Comparison of ENCODE assay signal across 17 cellular contexts in the genomic region with DNA sequence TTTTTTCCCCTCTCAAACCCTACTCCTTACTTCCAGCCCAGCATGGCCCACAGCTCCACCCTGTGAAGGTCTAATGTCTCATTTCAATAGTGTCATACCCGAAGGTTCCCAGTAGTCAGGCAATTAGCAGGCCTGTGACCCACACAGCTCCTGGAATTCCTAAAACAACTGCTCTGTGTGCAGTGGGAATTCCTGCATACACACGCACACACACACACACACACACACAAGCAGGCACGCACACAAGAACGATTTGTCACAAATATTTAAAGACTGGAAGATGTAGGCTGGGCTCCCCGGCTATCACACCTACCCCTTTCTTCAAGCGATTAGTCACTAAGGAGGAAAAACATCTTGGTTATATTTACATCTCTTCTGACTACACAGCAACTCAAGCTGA.
DNase-seq lines count a peak whose midpoint lies in the region; ATAC-seq, FAIRE-seq and TF ChIP-seq lines count a peak whose summit lies in the region.
"Had no signal": no experiment of that assay in that cellular context is flagged by ENCODE, and none has a peak within 500 bp of the region (broad histone marks: within the 10 kb centered on the region; RNA-seq: fewer than 3 reads in every experiment).

No MANE protein-coding gene starts in this region.

- H3K4me3 ChIP-seq in bronchial epithelial cell (ENCODE audit: low read depth, low read length) (no peak overlapping the region), lower lobe of right lung (no peak overlapping the region)
- H3K4me3 ChIP-seq: lung, spleen had no signal

- TF ChIP-seq CTCF in bronchial epithelial cell (IDR thresholded peaks at IDR 0.05; ENCODE audit: insufficient read depth, low read length, severe bottlenecking), result no peak
- TF ChIP-seq CTCF in lower lobe of right lung (IDR thresholded peaks at IDR 0.05), result no peak

- DNase-seq in A172 (ENCODE audit: low spot score) (peak; percentile 18), H4 (ENCODE audit: low spot score) (peak; percentile 15), bronchial epithelial cell (ENCODE audit: low read depth) (peak; percentile 13), lower lobe of right lung (no peak), pons (ENCODE audit: low spot score) (no peak), GDM1 (lab: John Stamatoyannopoulos, UW) (no peak), MV-4-11 (lab: John Stamatoyannopoulos, UW) (no peak)
- DNase-seq in stimulated activated naive B cell treated with anti-CD40 and anti-IgM and Interleukin-4, amounts not matched to agents 10 μg/mL and 1 μg/mL and 100 μg/mL, for 72 hours, result no peak
- DNase-seq: hippocampal formation, IMR-90, NCI-H1092 treated with DMSO at 0.1 percent for 48 hours, NCI-H446, spleen had no signal

- H3K9me3 ChIP-seq in lower lobe of right lung, result no peaks in the 10 kb centered on the region
- H3K9me3 ChIP-seq: neutrophil, spleen had no signal

- no peak overlapping the region for H3K4me3 Mint-ChIP-seq in stimulated activated naive B cell treated with anti-CD40 and anti-IgM and Interleukin-4, amounts not matched to agents 10 μg/mL and 1 μg/mL and 100 μg/mL, for 72 hours
- H3K4me3 Mint-ChIP-seq: activated naive CD4-positive, alpha-beta T cell treated with anti-CD3 and anti-CD28 coated beads, Interleukin-2, amount 50 U/mL, for 24 hours had no signal

- H3K36me3 Mint-ChIP-seq in stimulated activated naive B cell treated with anti-CD40 and anti-IgM and Interleukin-4, amounts not matched to agents 10 μg/mL and 1 μg/mL and 100 μg/mL, for 72 hours, result peaks cover 0 to 3% of the 10 kb centered on the region in 2 donors

- no peak overlapping the region for H3K27ac ChIP-seq in lower lobe of right lung
- H3K27ac ChIP-seq: epithelial cell of prostate, neutrophil, spleen had no signal

- H3K4me1 ChIP-seq in lower lobe of right lung, result peaks cover 3% of the 10 kb centered on the region

- FAIRE-seq in bronchial epithelial cell (lab: Jason Lieb, UNC), result no peak

- H3K27me3 ChIP-seq in bronchial epithelial cell (ENCODE audit: control insufficient read depth, insufficient read depth, low read length) (no peaks in the 10 kb centered on the region), lower lobe of right lung (ENCODE audit: low read depth) (no peaks in the 10 kb centered on the region)
- H3K27me3 ChIP-seq: neutrophil, spleen had no signal

- ATAC-seq in lower lobe of right lung, result peak; percentile 45 to 82
- ATAC-seq in stimulated activated naive B cell treated with anti-CD40 and anti-IgM and Interleukin-4, amounts not matched to agents 10 μg/mL and 1 μg/mL and 100 μg/mL, for 72 hours (replicated peaks), result no peak

- intact Hi-C loops in lower lobe of right lung (cut with DNase I), result no loop called here

- peaks cover 0 to 6% of the 10 kb centered on the region in 2 donors for H3K27me3 Mint-ChIP-seq in stimulated activated naive B cell treated with anti-CD40 and anti-IgM and Interleukin-4, amounts not matched to agents 10 μg/mL and 1 μg/mL and 100 μg/mL, for 72 hours
- H3K27me3 Mint-ChIP-seq: activated naive CD4-positive, alpha-beta T cell treated with anti-CD3 and anti-CD28 coated beads, Interleukin-2, amount 50 U/mL, for 24 hours had no signal

- H3K4me1 Mint-ChIP-seq in stimulated activated naive B cell treated with anti-CD40 and anti-IgM and Interleukin-4, amounts not matched to agents 10 μg/mL and 1 μg/mL and 100 μg/mL, for 72 hours, result no peaks in the 10 kb centered on the region
- H3K4me1 Mint-ChIP-seq: activated naive CD4-positive, alpha-beta T cell treated with anti-CD3 and anti-CD28 coated beads, Interleukin-2, amount 50 U/mL, for 24 hours had no signal

- H3K27ac Mint-ChIP-seq in stimulated activated naive B cell treated with anti-CD40 and anti-IgM and Interleukin-4, amounts not matched to agents 10 μg/mL and 1 μg/mL and 100 μg/mL, for 72 hours, result no peak overlapping the region
- H3K27ac Mint-ChIP-seq: activated naive CD4-positive, alpha-beta T cell treated with anti-CD3 and anti-CD28 coated beads, Interleukin-2, amount 50 U/mL, for 24 hours had no signal

- H3K9me3 Mint-ChIP-seq in stimulated activated naive B cell treated with anti-CD40 and anti-IgM and Interleukin-4, amounts not matched to agents 10 μg/mL and 1 μg/mL and 100 μg/mL, for 72 hours, result peaks cover 0 to 3% of the 10 kb centered on the region in 2 donors
- H3K9me3 Mint-ChIP-seq: activated naive CD4-positive, alpha-beta T cell treated with anti-CD3 and anti-CD28 coated beads, Interleukin-2, amount 50 U/mL, for 24 hours had no signal

- no peaks in the 10 kb centered on the region for H3K36me3 ChIP-seq in bronchial epithelial cell (ENCODE audit: control insufficient read depth, insufficient read depth, low read length)
- H3K36me3 ChIP-seq in lower lobe of right lung, result no peaks in the 10 kb centered on the region
- H3K36me3 ChIP-seq: neutrophil, spleen had no signal

Comparison
In these comparisons a context has a peak if more than half of its experiments do, and no peak if none do; other contexts are left out.
1. DNase-seq: peak in A172 (single experiment), H4 (single experiment) and bronchial epithelial cell (single experiment); none in lower lobe of right lung (single experiment), pons (single experiment), stimulated activated naive B cell treated with anti-CD40 and anti-IgM and Interleukin-4, amounts not matched to agents 10 μg/mL and 1 μg/mL and 100 μg/mL, for 72 hours (single experiment), GDM1 (single experiment) and MV-4-11 (single experiment).
2. ATAC-seq: peak in lower lobe of right lung (2 of 2); none in stimulated activated naive B cell treated with anti-CD40 and anti-IgM and Interleukin-4, amounts not matched to agents 10 μg/mL and 1 μg/mL and 100 μg/mL, for 72 hours (0 of 2).